23 cellular contexts compared by ENCODE assay signal in the genomic region with DNA sequence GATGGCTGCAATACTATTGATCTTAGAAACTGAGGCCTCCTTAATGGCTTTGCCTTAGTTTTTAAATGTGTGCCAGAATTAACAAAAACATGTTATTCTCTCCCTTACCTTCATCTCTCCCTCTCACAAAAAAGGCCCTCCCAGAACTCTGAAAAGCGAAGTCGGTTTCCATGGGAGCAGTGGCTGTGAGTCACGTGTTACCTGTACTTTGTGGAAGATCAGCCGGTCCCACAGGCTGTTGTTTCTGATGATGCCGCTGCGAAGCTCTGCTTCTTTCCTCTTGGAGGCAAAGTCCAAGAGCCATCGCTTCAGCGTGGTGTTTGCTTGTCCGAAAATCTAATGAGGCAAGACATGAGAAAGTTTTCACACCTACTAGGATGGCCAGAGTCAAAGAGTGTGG. TPM values are rescaled to one million over a fixed set of nuclear protein-coding genes. Genes with fewer than 3 reads are reported as not detected.
DNase-seq lines count a peak whose midpoint lies in the region; ATAC-seq and TF ChIP-seq lines count a peak whose summit lies in the region.
"Had no signal": no experiment of that assay in that cellular context is flagged by ENCODE, and none has a peak within 500 bp of the region (broad histone marks: within the 10 kb centered on the region; RNA-seq: fewer than 3 reads in every experiment).

No MANE protein-coding gene starts in this region.

- no peak overlapping the region for H4K8ac ChIP-seq in mesenchymal stem cell (ENCODE audit: low read length)

- H3K14ac ChIP-seq in mesenchymal stem cell (ENCODE audit: low read length in 2 of 2): no peak overlapping the region

- H3K27me3 Mint-ChIP-seq in activated T-helper 1 cell treated with anti-CD3 and anti-CD28 coated beads, Interleukin-12 subunit alpha, Interleukin-12 subunit beta, Interleukin-2, Interleukin-4 antibody, amounts not matched to agents 30 ng/mL and 10 ng/mL and 1 ng/mL, durations not matched to agents 14 hours and 24 hours and 36 hours (ENCODE audit: insufficient read depth): no peaks in the 10 kb centered on the region
- H3K27me3 Mint-ChIP-seq: CD4-positive, alpha-beta T cell; CD8-positive, alpha-beta memory T cell had no signal

- no peak overlapping the region for H3K27ac Mint-ChIP-seq in activated T-helper 1 cell treated with anti-CD3 and anti-CD28 coated beads, Interleukin-12 subunit alpha, Interleukin-12 subunit beta, Interleukin-2, Interleukin-4 antibody, amounts not matched to agents 30 ng/mL and 10 ng/mL and 1 ng/mL, durations not matched to agents 14 hours and 24 hours and 36 hours
- H3K27ac Mint-ChIP-seq: CD4-positive, alpha-beta T cell; CD8-positive, alpha-beta memory T cell; HFFc6 had no signal

- H2BK15ac ChIP-seq in mesenchymal stem cell (ENCODE audit: low read depth, poor library complexity, severe bottlenecking): no peak overlapping the region

- peak overlapping the region; percentile 14 for H3K27ac ChIP-seq in caudate nucleus (ENCODE audit: low read depth, low read length)
- H3K27ac ChIP-seq in mesenchymal stem cell (ENCODE audit: low read length, poor library complexity, severe bottlenecking): no peak overlapping the region
- peak overlapping the region; percentile 66 to 83 (median 71) for H3K27ac ChIP-seq in gastrocnemius medialis
- H3K27ac ChIP-seq: 22Rv1 had no signal

- no peak overlapping the region for H3K23ac ChIP-seq in mesenchymal stem cell (ENCODE audit: low read length in 2 of 2)

- peak in 22 of 61 donors; percentile 6 to 62 (median 28) for DNase-seq in caudate nucleus (lab: John Stamatoyannopoulos, UW)
- peak; percentile 32 for DNase-seq in islet precursor cell
- no peak for DNase-seq in mesenchymal stem cell
- DNase-seq in gastrocnemius medialis: no peak
- DNase-seq in AG08396 (ENCODE audit: low spot score): no peak
- no peak for DNase-seq in activated T-helper 1 cell treated with anti-CD3 and anti-CD28 coated beads, Interleukin-12 subunit alpha, Interleukin-12 subunit beta, Interleukin-2, Interleukin-4 antibody, amounts not matched to agents 30 ng/mL and 10 ng/mL and 1 ng/mL, durations not matched to agents 14 hours and 24 hours and 36 hours (ENCODE audit: low spot score)
- DNase-seq in medulla oblongata (ENCODE audit: extremely low spot score): no peak
- DNase-seq: AML-193; BE2C; CD4-positive, alpha-beta T cell; CD8-positive, alpha-beta memory T cell; DMS 273 treated with DMSO at 0.1 percent for 48 hours; DMS79; EL; GDM1; GOT3; HFFc6 had no signal

- H3K4me1 Mint-ChIP-seq in activated T-helper 1 cell treated with anti-CD3 and anti-CD28 coated beads, Interleukin-12 subunit alpha, Interleukin-12 subunit beta, Interleukin-2, Interleukin-4 antibody, amounts not matched to agents 30 ng/mL and 10 ng/mL and 1 ng/mL, durations not matched to agents 14 hours and 24 hours and 36 hours (ENCODE audit: low read depth): peaks cover 20% of the 10 kb centered on the region

- H3K79me1 ChIP-seq in mesenchymal stem cell (replicated peaks; ENCODE audit: low read length, poor library complexity, severe bottlenecking): peaks cover 6% of the 10 kb centered on the region

- 97% methylated on average over 9 of the region's 9 CpGs for WGBS in mesenchymal stem cell

- H2BK120ac ChIP-seq in mesenchymal stem cell (ENCODE audit: low read depth, low read length): no peak overlapping the region

- intact Hi-C loops in gastrocnemius medialis (cut with DNase I; ENCODE audit: low total_unique reads): no loop called here
- intact Hi-C loops in activated T-helper 1 cell treated with anti-CD3 and anti-CD28 coated beads, Interleukin-12 subunit alpha, Interleukin-12 subunit beta, Interleukin-2, Interleukin-4 antibody, amounts not matched to agents 30 ng/mL and 10 ng/mL and 1 ng/mL, durations not matched to agents 14 hours and 24 hours and 36 hours (cut with micrococcal nuclease): no loop called here

- H3K4ac ChIP-seq in mesenchymal stem cell (ENCODE audit: low read depth in 1 of 2, low read length in 2 of 2): no peak overlapping the region

- H3K4me1 ChIP-seq in mesenchymal stem cell (ENCODE audit: control insufficient read depth, insufficient read depth, low read depth, low read length) (peaks cover 20% of the 10 kb centered on the region), gastrocnemius medialis (peaks cover 42 to 62% of the 10 kb centered on the region in 2 donors)
- H3K4me1 ChIP-seq: BE2C, HAP-1 had no signal

- H2AFZ ChIP-seq in mesenchymal stem cell (ENCODE audit: low read depth, low read length): no peak overlapping the region

- no peak for TF ChIP-seq POLR2A in gastrocnemius medialis (IDR thresholded peaks at IDR 0.05)

- ATAC-seq in gastrocnemius medialis: no peak
- ATAC-seq in GM18520 (IDR thresholded peaks at IDR 0.05; ENCODE audit: unreplicated experiment): no peak
- ATAC-seq: GM12878 had no signal

- H3K4me3 ChIP-seq in mesenchymal stem cell (ENCODE audit: insufficient read depth in 1 of 2, low read depth in 1 of 2, low read length in 2 of 2): no peak overlapping the region
- no peak overlapping the region for H3K4me3 ChIP-seq in gastrocnemius medialis
- H3K4me3 ChIP-seq: BLaER1 treated with 17β-estradiol and CSF1 and Interleukin-3, amounts not matched to agents 10 nM and 100 nM; GM12878; HAP-1 had no signal

- no peak overlapping the region for H3K9ac ChIP-seq in mesenchymal stem cell (ENCODE audit: low read length)

- H3K18ac ChIP-seq in mesenchymal stem cell (ENCODE audit: low read depth in 1 of 2, low read length in 2 of 2): no peak overlapping the region

- H3K36me3 Mint-ChIP-seq in activated T-helper 1 cell treated with anti-CD3 and anti-CD28 coated beads, Interleukin-12 subunit alpha, Interleukin-12 subunit beta, Interleukin-2, Interleukin-4 antibody, amounts not matched to agents 30 ng/mL and 10 ng/mL and 1 ng/mL, durations not matched to agents 14 hours and 24 hours and 36 hours (ENCODE audit: low read depth): peaks cover 54% of the 10 kb centered on the region

- no peak overlapping the region for H4K91ac ChIP-seq in mesenchymal stem cell (ENCODE audit: low read length)

- H2BK5ac ChIP-seq in mesenchymal stem cell (ENCODE audit: low read depth, low read length, poor library complexity, severe bottlenecking): no peak overlapping the region

- no peak overlapping the region for H3K4me2 ChIP-seq in mesenchymal stem cell (ENCODE audit: low read length, poor library complexity, severe bottlenecking)
- H3K4me2 ChIP-seq: BLaER1 treated with 17β-estradiol and CSF1 and Interleukin-3, amounts not matched to agents 10 nM and 100 nM had no signal

- H2BK12ac ChIP-seq in mesenchymal stem cell (ENCODE audit: low read length in 2 of 2): no peak overlapping the region

- H3K36me3 ChIP-seq in mesenchymal stem cell (ENCODE audit: control insufficient read depth in 1 of 2, insufficient read depth in 2 of 2, low read depth in 1 of 2, low read length in 2 of 2) (peaks cover 38 to 81% of the 10 kb centered on the region in 2 experiments), gastrocnemius medialis (peaks cover 16 to 99% of the 10 kb centered on the region in 2 donors)

- no peak overlapping the region for H3K4me3 Mint-ChIP-seq in activated T-helper 1 cell treated with anti-CD3 and anti-CD28 coated beads, Interleukin-12 subunit alpha, Interleukin-12 subunit beta, Interleukin-2, Interleukin-4 antibody, amounts not matched to agents 30 ng/mL and 10 ng/mL and 1 ng/mL, durations not matched to agents 14 hours and 24 hours and 36 hours
- H3K4me3 Mint-ChIP-seq: CD14-positive monocyte; CD4-positive, alpha-beta T cell; CD8-positive, alpha-beta memory T cell; HFFc6 had no signal

- no peak for TF ChIP-seq CTCF in gastrocnemius medialis (IDR thresholded peaks at IDR 0.05 in 4 of 5, conservative IDR thresholded peaks at IDR 0.05 in 1 of 5)

- H3K27me3 ChIP-seq in mesenchymal stem cell (ENCODE audit: control insufficient read depth in 1 of 2, insufficient read depth in 1 of 2, low read length in 2 of 2): no peaks in the 10 kb centered on the region
- H3K27me3 ChIP-seq in gastrocnemius medialis: no peaks in the 10 kb centered on the region
- H3K27me3 ChIP-seq: BE2C; BLaER1 treated with 17β-estradiol and CSF1 and Interleukin-3, amounts not matched to agents 10 nM and 100 nM had no signal

- H2AK5ac ChIP-seq in mesenchymal stem cell (ENCODE audit: low read length, severe bottlenecking): peak overlapping the region; percentile 72

- no peaks in the 10 kb centered on the region for H3K9me3 Mint-ChIP-seq in activated T-helper 1 cell treated with anti-CD3 and anti-CD28 coated beads, Interleukin-12 subunit alpha, Interleukin-12 subunit beta, Interleukin-2, Interleukin-4 antibody, amounts not matched to agents 30 ng/mL and 10 ng/mL and 1 ng/mL, durations not matched to agents 14 hours and 24 hours and 36 hours
- H3K9me3 Mint-ChIP-seq: CD14-positive monocyte; CD4-positive, alpha-beta T cell; CD8-positive, alpha-beta memory T cell; HFFc6 had no signal

- in situ Hi-C loops in gastrocnemius medialis (cut with MboI; ENCODE audit: low sequenced_read_pairs in 4 of 4): loop anchor here in 1 of 4 donors (25.0 kb wide), 1 partner anchor 371 kb away; a partner anchor contains a TSS

- no peaks in the 10 kb centered on the region for H3K9me3 ChIP-seq in mesenchymal stem cell (ENCODE audit: control insufficient read depth, low read length)
- H3K9me3 ChIP-seq in gastrocnemius medialis: no peaks in the 10 kb centered on the region
- H3K9me3 ChIP-seq: BE2C; BLaER1 treated with 17β-estradiol and CSF1 and Interleukin-3, amounts not matched to agents 10 nM and 100 nM; HAP-1 had no signal

RNA-seq across cellular contexts. Expression of a gene that starts 32.5 kb away (rescaled TPM):
- polyA plus RNA-seq in mesenchymal stem cell (2013, experiment 1 of 2): 6.4 TPM
- 6.5 TPM for polyA plus RNA-seq in mesenchymal stem cell (2013, experiment 2 of 2)
- total RNA-seq in gastrocnemius medialis: 1 to 10 TPM in 2 of 4 donors, under 1 TPM in 1, not detected in 1; 0.75 to 2.7 (median 2.2) TPM
- total RNA-seq in activated T-helper 1 cell treated with anti-CD3 and anti-CD28 coated beads, Interleukin-12 subunit alpha, Interleukin-12 subunit beta, Interleukin-2, Interleukin-4 antibody, amounts not matched to agents 30 ng/mL and 10 ng/mL and 1 ng/mL, durations not matched to agents 14 hours and 24 hours and 36 hours: 78.3 and 80.3 TPM in 2 replicates

RNA-seq across cellular contexts. Expression of a gene that starts 59.3 kb away (rescaled TPM):
- 4.3 TPM for polyA plus RNA-seq in mesenchymal stem cell (2013, experiment 1 of 2)
- 4.5 TPM for polyA plus RNA-seq in mesenchymal stem cell (2013, experiment 2 of 2)
- 1,000 to 10,000 TPM in 3 of 4 donors, 100 to 1,000 TPM in 1; 591 to 2,181 (median 1,316) TPM for total RNA-seq in gastrocnemius medialis
- 56.7 and 61.8 TPM in 2 replicates for total RNA-seq in activated T-helper 1 cell treated with anti-CD3 and anti-CD28 coated beads, Interleukin-12 subunit alpha, Interleukin-12 subunit beta, Interleukin-2, Interleukin-4 antibody, amounts not matched to agents 30 ng/mL and 10 ng/mL and 1 ng/mL, durations not matched to agents 14 hours and 24 hours and 36 hours

Comparison
In these comparisons a context has a peak if more than half of its experiments do, and no peak if none do; other contexts are left out.
1. RNA of a gene that starts 32.5 kb away (total RNA-seq): 78.3 to 80.3 TPM in activated T-helper 1 cell treated with anti-CD3 and anti-CD28 coated beads, Interleukin-12 subunit alpha, Interleukin-12 subunit beta, Interleukin-2, Interleukin-4 antibody, amounts not matched to agents 30 ng/mL and 10 ng/mL and 1 ng/mL, durations not matched to agents 14 hours and 24 hours and 36 hours; 0.75 to 2.7 TPM in gastrocnemius medialis; every median in the first group is over 10 times any median in the second.